ENCODE assay signal across 1 cellular context in the genomic region with DNA sequence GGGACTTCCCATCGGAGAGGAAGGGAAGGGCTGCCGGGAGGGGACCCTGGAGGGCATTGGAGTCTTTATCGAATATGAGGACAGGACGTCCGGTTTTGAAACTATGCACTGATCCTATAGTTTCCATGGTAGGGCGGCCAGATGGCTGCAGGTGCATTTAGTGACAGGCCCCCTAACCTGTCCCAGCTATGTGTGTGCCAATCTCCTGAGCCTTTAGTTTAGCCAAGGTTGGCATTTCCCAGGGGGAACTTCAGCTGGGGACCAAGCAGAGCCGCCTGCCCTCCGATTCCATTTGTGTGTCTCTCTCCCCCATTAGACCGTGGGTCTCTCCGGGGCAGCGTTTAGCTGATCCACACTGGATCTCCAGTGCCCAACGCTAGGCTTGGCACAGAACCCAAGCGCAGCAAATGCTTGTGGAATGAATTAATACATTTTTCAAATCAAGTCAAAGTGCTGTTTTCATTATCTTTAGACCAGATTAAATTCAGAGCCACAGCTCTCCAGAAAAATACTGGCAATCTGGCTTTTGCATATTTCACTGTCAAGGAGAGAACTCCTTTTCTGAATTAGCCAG.
TF ChIP-seq lines count a peak whose summit lies in the region.

No MANE protein-coding gene starts in this region.

TF ChIP-seq in IMR-90, 13 proteins besides CTCF, POLR2A, EP300 and RAD21:
- TF ChIP-seq CEBPB (IDR thresholded peaks at IDR 0.05; ENCODE audit: low read depth, low read length) (no peak), RFX5 (IDR thresholded peaks at IDR 0.05; ENCODE audit: low read depth, low read length) (no peak), FOS (IDR thresholded peaks at IDR 0.05; ENCODE audit: low read depth, low read length) (no peak), RCOR1 (IDR thresholded peaks at IDR 0.05; ENCODE audit: insufficient replicate concordance, low read length) (no peak), CHD1 (IDR thresholded peaks at IDR 0.05; ENCODE audit: low read depth, low read length) (no peak), BHLHE40 (IDR thresholded peaks at IDR 0.05; ENCODE audit: low read depth, low read length) (no peak), SMC3 (IDR thresholded peaks at IDR 0.05; ENCODE audit: low read depth, low read length) (no peak), MAFK (IDR thresholded peaks at IDR 0.05; ENCODE audit: low read depth, low read length) (no peak), MAZ (IDR thresholded peaks at IDR 0.05; ENCODE audit: borderline replicate concordance, low read depth, low read length) (no peak), MXI1 (IDR thresholded peaks at IDR 0.05; ENCODE audit: borderline replicate concordance, low read depth, low read length) (no peak), NFE2L2 (IDR thresholded peaks at IDR 0.05; ENCODE audit: low read depth, low read length) (no peak)
- TF ChIP-seq, protein P1, sequence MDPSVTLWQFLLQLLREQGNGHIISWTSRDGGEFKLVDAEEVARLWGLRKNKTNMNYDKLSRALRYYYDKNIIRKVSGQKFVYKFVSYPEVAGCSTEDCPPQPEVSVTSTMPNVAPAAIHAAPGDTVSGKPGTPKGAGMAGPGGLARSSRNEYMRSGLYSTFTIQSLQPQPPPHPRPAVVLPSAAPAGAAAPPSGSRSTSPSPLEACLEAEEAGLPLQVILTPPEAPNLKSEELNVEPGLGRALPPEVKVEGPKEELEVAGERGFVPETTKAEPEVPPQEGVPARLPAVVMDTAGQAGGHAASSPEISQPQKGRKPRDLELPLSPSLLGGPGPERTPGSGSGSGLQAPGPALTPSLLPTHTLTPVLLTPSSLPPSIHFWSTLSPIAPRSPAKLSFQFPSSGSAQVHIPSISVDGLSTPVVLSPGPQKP (IDR thresholded peaks at IDR 0.05; ENCODE audit: borderline replicate concordance, low read depth, low read length) = no peak
- TF ChIP-seq, protein P2, sequence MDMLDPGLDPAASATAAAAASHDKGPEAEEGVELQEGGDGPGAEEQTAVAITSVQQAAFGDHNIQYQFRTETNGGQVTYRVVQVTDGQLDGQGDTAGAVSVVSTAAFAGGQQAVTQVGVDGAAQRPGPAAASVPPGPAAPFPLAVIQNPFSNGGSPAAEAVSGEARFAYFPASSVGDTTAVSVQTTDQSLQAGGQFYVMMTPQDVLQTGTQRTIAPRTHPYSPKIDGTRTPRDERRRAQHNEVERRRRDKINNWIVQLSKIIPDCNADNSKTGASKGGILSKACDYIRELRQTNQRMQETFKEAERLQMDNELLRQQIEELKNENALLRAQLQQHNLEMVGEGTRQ (IDR thresholded peaks at IDR 0.05; ENCODE audit: low read depth, low read length) = no peak
